27 cellular contexts compared by ENCODE assay signal in the genomic region with DNA sequence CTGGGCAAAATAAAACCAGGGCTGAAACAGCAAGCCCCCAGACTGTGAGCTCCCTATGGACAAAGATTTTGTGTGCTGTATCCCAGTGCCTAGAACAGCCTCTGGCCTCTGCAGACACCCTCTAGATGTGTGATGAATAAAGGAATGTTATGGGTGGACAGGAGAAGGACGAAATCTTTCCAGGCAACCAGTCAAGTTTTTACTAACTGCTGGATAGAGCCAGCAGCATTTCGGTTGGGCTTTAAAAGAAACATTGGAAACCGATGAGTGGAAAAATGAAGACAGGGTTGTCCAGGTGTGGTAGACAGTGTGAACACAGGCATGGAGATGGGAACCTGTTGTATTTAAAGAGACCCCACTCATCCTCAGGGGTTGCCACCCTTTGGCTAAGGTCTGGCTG. TPM values are rescaled to one million over a fixed set of nuclear protein-coding genes. Genes with fewer than 3 reads are reported as not detected.
"Had no signal": no experiment of that assay in that cellular context is flagged by ENCODE, and none has a peak within 500 bp of the region (broad histone marks: within the 10 kb centered on the region; RNA-seq: fewer than 3 reads in every experiment).

No MANE protein-coding gene starts in this region.

- H3K9me3 ChIP-seq: esophagus squamous epithelium, left ventricle myocardium inferior, right atrium auricular region, tibial artery had no signal

- H3K9ac ChIP-seq: neural progenitor cell had no signal

- H3K4me3 ChIP-seq: cardiac muscle cell, esophagus squamous epithelium, hepatocyte, left ventricle myocardium inferior, neural progenitor cell, right atrium auricular region, tibial artery had no signal

- H3K27ac ChIP-seq: cardiac muscle cell, esophagus squamous epithelium, hepatocyte, left ventricle myocardium inferior, neural progenitor cell, right atrium auricular region, tibial artery, VCaP had no signal

- H3K79me2 ChIP-seq: hepatocyte had no signal

- H3K36me3 ChIP-seq: cardiac muscle cell, esophagus squamous epithelium, left ventricle myocardium inferior, neural progenitor cell, right atrium auricular region, tibial artery had no signal

- H3K4me2 ChIP-seq: hepatocyte, neural progenitor cell had no signal

- H3K4me1 ChIP-seq: neural progenitor cell, right atrium auricular region had no signal

- DNase-seq: activated CD4-positive, alpha-beta memory T cell treated with anti-CD3 and anti-CD28 coated beads, Interleukin-2, amount 10 ng/mL, durations not matched to agents 7 days and 5 days; activated CD4-positive, alpha-beta T cell treated with anti-CD3 and anti-CD28 coated beads, Interleukin-2, amount 10 ng/mL, durations not matched to agents 24 days and 14 days; activated effector memory CD4-positive, alpha-beta T cell treated with Interleukin-2 at 50 U/mL for 16 hours; activated naive CD4-positive, alpha-beta T cell treated with anti-CD3 and anti-CD28 coated beads, Interleukin-2, amount 10 ng/mL, durations not matched to agents 7 days and 5 days; activated T-cell treated with anti-CD3 and anti-CD28 coated beads, Interleukin-2, amount 50 U/mL, for 72 hours; amygdala; effector CD4-positive, alpha-beta T cell; esophagus squamous epithelium; immature natural killer cell; kidney glomerular epithelial cell; left ventricle myocardium inferior; naive thymus-derived CD8-positive, alpha-beta T cell; stimulated activated CD4-positive, alpha-beta T cell treated with anti-CD3 and anti-CD28 coated beads, Interleukin-12 subunit alpha, Interleukin-12 subunit beta, amount 100 ng/mL, for 4 hours; substantia nigra; tibial artery had no signal

- ATAC-seq: activated CD4-positive, CD25-positive, alpha-beta regulatory T cell treated with anti-CD3 and anti-CD28 coated beads, Interleukin-2, amount 50 U/mL, for 24 hours; activated T-cell treated with anti-CD3 and anti-CD28 coated beads, Interleukin-2, amount 50 U/mL, for 72 hours; naive thymus-derived CD8-positive, alpha-beta T cell had no signal

- H3K9me3 Mint-ChIP-seq: activated CD4-positive, alpha-beta memory T cell treated with anti-CD3 and anti-CD28 coated beads, Interleukin-2, amount 10 ng/mL, durations not matched to agents 7 days and 5 days; activated CD4-positive, alpha-beta T cell treated with anti-CD3 and anti-CD28 coated beads, Interleukin-2, amount 10 ng/mL, durations not matched to agents 24 days and 14 days; activated naive CD4-positive, alpha-beta T cell treated with anti-CD3 and anti-CD28 coated beads, Interleukin-2, amount 10 ng/mL, durations not matched to agents 7 days and 5 days; activated T-cell treated with anti-CD3 and anti-CD28 coated beads, Interleukin-2, amount 50 U/mL, for 72 hours; immature natural killer cell; mesothelial cell of epicardium; neural progenitor cell; stimulated activated naive CD8-positive, alpha-beta T cell treated with anti-CD3 and anti-CD28 coated beads, Interleukin-15, Interleukin-2, amounts not matched to agents 100 ng/mL and 50 ng/mL, for 24 hours; T-helper 2 cell treated with Interferon-gamma antibody and Interleukin-4, amounts not matched to agents 5 μg/mL and 100 μg/mL, for 36 hours had no signal

- H3K27ac Mint-ChIP-seq: activated CD4-positive, alpha-beta memory T cell treated with anti-CD3 and anti-CD28 coated beads, Interleukin-2, amount 10 ng/mL, durations not matched to agents 7 days and 5 days; activated CD4-positive, alpha-beta T cell treated with anti-CD3 and anti-CD28 coated beads, Interleukin-2, amount 10 ng/mL, durations not matched to agents 24 days and 14 days; activated naive CD4-positive, alpha-beta T cell treated with anti-CD3 and anti-CD28 coated beads, Interleukin-2, amount 10 ng/mL, durations not matched to agents 7 days and 5 days; activated T-cell treated with anti-CD3 and anti-CD28 coated beads, Interleukin-2, amount 50 U/mL, for 72 hours; immature natural killer cell; mesothelial cell of epicardium; naive thymus-derived CD8-positive, alpha-beta T cell; neural progenitor cell; progenitor cell of endocrine pancreas; stimulated activated naive CD8-positive, alpha-beta T cell treated with anti-CD3 and anti-CD28 coated beads, Interleukin-15, Interleukin-2, amounts not matched to agents 100 ng/mL and 50 ng/mL, for 24 hours; T-helper 2 cell treated with Interferon-gamma antibody and Interleukin-4, amounts not matched to agents 5 μg/mL and 100 μg/mL, for 36 hours had no signal

- H2AFZ ChIP-seq: hepatocyte, neural progenitor cell had no signal

- H3K36me3 Mint-ChIP-seq: activated naive CD4-positive, alpha-beta T cell treated with anti-CD3 and anti-CD28 coated beads, Interleukin-2, amount 10 ng/mL, durations not matched to agents 7 days and 5 days; mesothelial cell of epicardium; neural progenitor cell had no signal

- H3K4me1 Mint-ChIP-seq: activated CD4-positive, alpha-beta T cell treated with anti-CD3 and anti-CD28 coated beads, Interleukin-2, amount 10 ng/mL, durations not matched to agents 24 days and 14 days had no signal

- H3K4me3 Mint-ChIP-seq: activated CD4-positive, alpha-beta memory T cell treated with anti-CD3 and anti-CD28 coated beads, Interleukin-2, amount 10 ng/mL, durations not matched to agents 7 days and 5 days; activated CD4-positive, alpha-beta T cell treated with anti-CD3 and anti-CD28 coated beads, Interleukin-2, amount 10 ng/mL, durations not matched to agents 24 days and 14 days; activated naive CD4-positive, alpha-beta T cell treated with anti-CD3 and anti-CD28 coated beads, Interleukin-2, amount 10 ng/mL, durations not matched to agents 7 days and 5 days; activated T-cell treated with anti-CD3 and anti-CD28 coated beads, Interleukin-2, amount 50 U/mL, for 72 hours; immature natural killer cell; mesothelial cell of epicardium; naive thymus-derived CD8-positive, alpha-beta T cell; neural progenitor cell; stimulated activated naive CD8-positive, alpha-beta T cell treated with anti-CD3 and anti-CD28 coated beads, Interleukin-15, Interleukin-2, amounts not matched to agents 100 ng/mL and 50 ng/mL, for 24 hours; T-helper 2 cell treated with Interferon-gamma antibody and Interleukin-4, amounts not matched to agents 5 μg/mL and 100 μg/mL, for 36 hours had no signal

- H3K27me3 ChIP-seq: right atrium auricular region had no signal

RNA-seq across cellular contexts. Expression of a gene that starts 4.0 kb away (rescaled TPM):
- total RNA-seq: activated CD4-positive, alpha-beta memory T cell treated with anti-CD3 and anti-CD28 coated beads, Interleukin-2, amount 10 ng/mL, durations not matched to agents 7 days and 5 days; activated CD4-positive, alpha-beta T cell treated with anti-CD3 and anti-CD28 coated beads, Interleukin-2, amount 10 ng/mL, durations not matched to agents 24 days and 14 days; activated T-cell treated with anti-CD3 and anti-CD28 coated beads, Interleukin-2, amount 50 U/mL, for 72 hours; cardiac muscle cell; fibroblast of villous mesenchyme; left ventricle myocardium inferior; lung microvascular endothelial cell; mesothelial cell of epicardium; naive thymus-derived CD8-positive, alpha-beta T cell; right atrium auricular region had no signal
